ENCODE assay signal across 1 cellular context in genomic region chr19:51799311-51799997, GRCh38.
A peak's percentile ranks its signal among the peaks of the same experiment; 100 is the strongest.
TF ChIP-seq lines count a peak whose summit lies in the region.

No MANE protein-coding gene starts in this region.

TF ChIP-seq in Ishikawa, 13 proteins besides CTCF, POLR2A, EP300 and RAD21:
- TF ChIP-seq NFIC (IDR thresholded peaks at IDR 0.05) (peak; percentile 26; the same call in 1 of the 2 replicates), EGR1 (IDR thresholded peaks at IDR 0.05) (no peak), ZBTB7A (IDR thresholded peaks at IDR 0.05; ENCODE audit: low read depth) (no peak), TEAD4 (IDR thresholded peaks at IDR 0.05) (no peak), CREB1 (IDR thresholded peaks at IDR 0.05; ENCODE audit: low read depth) (no peak)
